In genomic region chr22:50248192-50249084, GRCh38 we compare ENCODE assay signal across 14 cellular contexts. TPM values are rescaled to one million over a fixed set of nuclear protein-coding genes. Genes with fewer than 3 reads are reported as not detected.
A peak's percentile ranks its signal among the peaks of the same experiment; 100 is the strongest.
DNase-seq lines count a peak whose midpoint lies in the region; ATAC-seq, FAIRE-seq and TF ChIP-seq lines count a peak whose summit lies in the region.
"Had no signal": no experiment of that assay in that cellular context is flagged by ENCODE, and none has a peak within 500 bp of the region (broad histone marks: within the 10 kb centered on the region; RNA-seq: fewer than 3 reads in every experiment).

No MANE protein-coding gene starts in this region.

- CTCF ChIA-PET in activated naive CD4-positive, alpha-beta T cell treated with anti-CD3 and anti-CD28 coated beads, Interleukin-2, amount 10 ng/mL, durations not matched to agents 7 days and 5 days (lab: Charles Lee) = no interaction called here
- CTCF ChIA-PET in activated naive CD4-positive, alpha-beta T cell treated with anti-CD3 and anti-CD28 coated beads for 36 hours (lab: Charles Lee) = interaction anchor here (1.1 kb wide), 1 partner anchor 75 kb away, joined by 4 read pairs; no protein-coding TSS in a partner anchor
- CTCF ChIA-PET in GM12878 (lab: Yijun Ruan, JAX) = no interaction called here

- H3K4me3 Mint-ChIP-seq in activated naive CD4-positive, alpha-beta T cell treated with anti-CD3 and anti-CD28 coated beads, Interleukin-2, amount 10 ng/mL, durations not matched to agents 7 days and 5 days = no peak overlapping the region
- no peak overlapping the region for H3K4me3 Mint-ChIP-seq in activated naive CD4-positive, alpha-beta T cell treated with anti-CD3 and anti-CD28 coated beads for 36 hours
- peak overlapping the region in 2 of 4 donors; percentile 60 to 77 for H3K4me3 Mint-ChIP-seq in IgD-negative memory B cell
- H3K4me3 Mint-ChIP-seq in stimulated activated memory B cell treated with anti-CD40 and anti-IgM and Interleukin-4, amounts not matched to agents 10 μg/mL and 1 μg/mL and 100 μg/mL, for 72 hours = no peak overlapping the region

- TF ChIP-seq EP300 in GM12878 (IDR thresholded peaks at IDR 0.05; ENCODE audit: borderline replicate concordance in 1 of 2, control insufficient read depth in 1 of 2, low read depth in 2 of 2, low read length in 2 of 2) = no peak

- SMC1A ChIA-PET in GM12878 (lab: Charles Lee; ENCODE audit: uncharacterized antibody, unreplicated experiment) = no interaction called here

- peaks cover 15% of the 10 kb centered on the region for H3K36me3 Mint-ChIP-seq in activated naive CD4-positive, alpha-beta T cell treated with anti-CD3 and anti-CD28 coated beads, Interleukin-2, amount 10 ng/mL, durations not matched to agents 7 days and 5 days
- H3K36me3 Mint-ChIP-seq in activated naive CD4-positive, alpha-beta T cell treated with anti-CD3 and anti-CD28 coated beads for 36 hours (ENCODE audit: low read depth) = peaks cover 7% of the 10 kb centered on the region
- H3K36me3 Mint-ChIP-seq in IgD-negative memory B cell = peaks cover 2% of the 10 kb centered on the region
- peaks cover 15% of the 10 kb centered on the region for H3K36me3 Mint-ChIP-seq in stimulated activated memory B cell treated with anti-CD40 and anti-IgM and Interleukin-4, amounts not matched to agents 10 μg/mL and 1 μg/mL and 100 μg/mL, for 72 hours

- peak overlapping the region; percentile 75 for H3K27ac Mint-ChIP-seq in activated naive CD4-positive, alpha-beta T cell treated with anti-CD3 and anti-CD28 coated beads, Interleukin-2, amount 10 ng/mL, durations not matched to agents 7 days and 5 days
- H3K27ac Mint-ChIP-seq in activated naive CD4-positive, alpha-beta T cell treated with anti-CD3 and anti-CD28 coated beads for 36 hours = no peak overlapping the region
- H3K27ac Mint-ChIP-seq in IgD-negative memory B cell = peak overlapping the region; percentile 51 to 94 (median 93)
- peak overlapping the region; percentile 68 for H3K27ac Mint-ChIP-seq in stimulated activated memory B cell treated with anti-CD40 and anti-IgM and Interleukin-4, amounts not matched to agents 10 μg/mL and 1 μg/mL and 100 μg/mL, for 72 hours

- no peaks in the 10 kb centered on the region; the same call in none of the 2 replicates for H4K20me1 ChIP-seq in GM12878 (ENCODE audit: control insufficient read depth, insufficient read depth)

- TF ChIP-seq RAD21 in GM12878 (IDR thresholded peaks at IDR 0.05; ENCODE audit: insufficient read depth, low read depth, low read length) = no peak

- no peak overlapping the region for H2AFZ ChIP-seq in GM12878 (ENCODE audit: control insufficient read depth, low read depth, low read length)

- H3K27ac ChIP-seq in GM12878 (ENCODE audit: control insufficient read depth, insufficient read depth) = no peak overlapping the region
- H3K27ac ChIP-seq: colonic mucosa had no signal

- H3K4me2 ChIP-seq in GM12878 (ENCODE audit: control insufficient read depth, insufficient read depth) = peak overlapping the region; percentile 33; the same call in 1 of the 2 replicates

- no peaks in the 10 kb centered on the region for H3K9me3 ChIP-seq in GM12878 (replicated peaks; ENCODE audit: control insufficient read depth, insufficient read depth, low read length)
- H3K9me3 ChIP-seq: colonic mucosa had no signal

- peaks cover 6 to 14% of the 10 kb centered on the region in 2 experiments; a peak in 3 of 4 replicates for H3K36me3 ChIP-seq in GM12878 (ENCODE audit: control insufficient read depth in 2 of 2, insufficient read depth in 2 of 2, low read length in 1 of 2)
- H3K36me3 ChIP-seq: colonic mucosa had no signal

- no peaks in the 10 kb centered on the region for H3K27me3 ChIP-seq in GM12878 (replicated peaks in 1 of 2; ENCODE audit: control insufficient read depth in 2 of 2, insufficient read depth in 2 of 2, low read length in 1 of 2)
- H3K27me3 ChIP-seq: colonic mucosa had no signal

- RAD21 ChIA-PET in GM12878 (lab: Charles Lee; ENCODE audit: unreplicated experiment) = no interaction called here

- BruUV-seq in GM12878 (replicated peaks; lab: Mats Ljungman, UMichigan) = no TSS peak

- 86% methylated on average over 27 of the region's 29 CpGs for WGBS in GM12878 (ENCODE audit: insufficient coverage, insufficient replicate concordance, low lambda C conversion rate, missing lambda C conversion rate)

- POLR2A ChIA-PET in GM12878 (lab: Charles Lee) = no interaction called here

- H3K27me3 Mint-ChIP-seq in activated naive CD4-positive, alpha-beta T cell treated with anti-CD3 and anti-CD28 coated beads, Interleukin-2, amount 10 ng/mL, durations not matched to agents 7 days and 5 days = no peaks in the 10 kb centered on the region
- no peaks in the 10 kb centered on the region for H3K27me3 Mint-ChIP-seq in activated naive CD4-positive, alpha-beta T cell treated with anti-CD3 and anti-CD28 coated beads for 36 hours (ENCODE audit: low read depth)
- H3K27me3 Mint-ChIP-seq in IgD-negative memory B cell = no peaks in the 10 kb centered on the region
- no peaks in the 10 kb centered on the region for H3K27me3 Mint-ChIP-seq in stimulated activated memory B cell treated with anti-CD40 and anti-IgM and Interleukin-4, amounts not matched to agents 10 μg/mL and 1 μg/mL and 100 μg/mL, for 72 hours

- TF ChIP-seq POLR2A in GM12878 (IDR thresholded peaks at IDR 0.05; ENCODE audit: low read depth, low read length) = no peak; the same call in 1 of the 2 replicates

- H3K9me3 Mint-ChIP-seq in activated naive CD4-positive, alpha-beta T cell treated with anti-CD3 and anti-CD28 coated beads, Interleukin-2, amount 10 ng/mL, durations not matched to agents 7 days and 5 days = no peaks in the 10 kb centered on the region
- H3K9me3 Mint-ChIP-seq in activated naive CD4-positive, alpha-beta T cell treated with anti-CD3 and anti-CD28 coated beads for 36 hours = no peaks in the 10 kb centered on the region
- no peaks in the 10 kb centered on the region for H3K9me3 Mint-ChIP-seq in IgD-negative memory B cell
- no peaks in the 10 kb centered on the region for H3K9me3 Mint-ChIP-seq in stimulated activated memory B cell treated with anti-CD40 and anti-IgM and Interleukin-4, amounts not matched to agents 10 μg/mL and 1 μg/mL and 100 μg/mL, for 72 hours

- no peak overlapping the region for H3K9ac ChIP-seq in GM12878 (ENCODE audit: control insufficient read depth, insufficient read depth, low read length)

- ATAC-seq in GM12878 (no peak), GM18868 (IDR thresholded peaks at IDR 0.05; ENCODE audit: unreplicated experiment) (no peak)
- ATAC-seq in stimulated activated memory B cell treated with anti-CD40 and anti-IgM and Interleukin-4, amounts not matched to agents 10 μg/mL and 1 μg/mL and 100 μg/mL, for 72 hours = no peak
- ATAC-seq: esophagus mucosa had no signal

- H3K4me3 ChIP-seq in GM12878 = no peak overlapping the region
- H3K4me3 ChIP-seq: colonic mucosa had no signal

- H3K4me1 ChIP-seq in GM12878 (ENCODE audit: control insufficient read depth, insufficient read depth, low read length) = peaks cover 32% of the 10 kb centered on the region

- no peak for TF ChIP-seq CTCF in GM12878 (IDR thresholded peaks at IDR 0.05 in 2 of 3, conservative IDR thresholded peaks at IDR 0.05 in 1 of 3; ENCODE audit: control insufficient read depth in 2 of 3, extremely low read depth in 1 of 3, insufficient read depth in 1 of 3, low read depth in 3 of 3, low read length in 3 of 3)

- H3K79me2 ChIP-seq in GM12878 (ENCODE audit: control insufficient read depth, insufficient read depth, low read length) = peaks cover 38% of the 10 kb centered on the region

- no peak for FAIRE-seq in GM12878 (lab: Jason Lieb, UNC)

- intact Hi-C loops in activated naive CD4-positive, alpha-beta T cell treated with anti-CD3 and anti-CD28 coated beads for 36 hours (cut with micrococcal nuclease) = loop anchor here (10.0 kb wide), 1 partner anchor 226 kb away; the partner anchor contains the start of gene SBF1
- intact Hi-C loops in GM12878 (cut with micrococcal nuclease; ENCODE audit: unreplicated experiment) = loop anchor here (10.0 kb wide), 1 partner anchor 226 kb away; the partner anchor contains the start of gene SBF1

- peaks cover 42% of the 10 kb centered on the region for H3K4me1 Mint-ChIP-seq in activated naive CD4-positive, alpha-beta T cell treated with anti-CD3 and anti-CD28 coated beads, Interleukin-2, amount 10 ng/mL, durations not matched to agents 7 days and 5 days
- peaks cover 28% of the 10 kb centered on the region for H3K4me1 Mint-ChIP-seq in activated naive CD4-positive, alpha-beta T cell treated with anti-CD3 and anti-CD28 coated beads for 36 hours (ENCODE audit: low read depth)
- H3K4me1 Mint-ChIP-seq in IgD-negative memory B cell = peaks cover 19 to 25% (median 22%) of the 10 kb centered on the region in 3 donors
- peaks cover 46% of the 10 kb centered on the region for H3K4me1 Mint-ChIP-seq in stimulated activated memory B cell treated with anti-CD40 and anti-IgM and Interleukin-4, amounts not matched to agents 10 μg/mL and 1 μg/mL and 100 μg/mL, for 72 hours

- no peak for DNase-seq in activated naive CD4-positive, alpha-beta T cell treated with anti-CD3 and anti-CD28 coated beads, Interleukin-2, amount 10 ng/mL, durations not matched to agents 7 days and 5 days
- DNase-seq in activated naive CD4-positive, alpha-beta T cell treated with anti-CD3 and anti-CD28 coated beads for 36 hours = no peak
- no peak for DNase-seq in GM12878 (ENCODE audit: low read depth, low spot score)
- DNase-seq in superior temporal gyrus (ENCODE audit: extremely low spot score) = no peak
- no peak for DNase-seq in GF-D8 (lab: John Stamatoyannopoulos, UW)
- DNase-seq: Kasumi-1, midbrain, NCI-H1694, NCI-H524 treated with DMSO at 0.1 percent for 48 hours had no signal

- in situ Hi-C loops in GM12878 (cut with MboI) = no loop called here

RNA-seq across cellular contexts. Expression of gene HDAC10, which starts 2.6 kb away (rescaled TPM):
- total RNA-seq in activated naive CD4-positive, alpha-beta T cell treated with anti-CD3 and anti-CD28 coated beads for 36 hours = 10 to 100 TPM; 35.4 to 38.0 TPM
- polyA plus RNA-seq in IgD-negative memory B cell (8.6 TPM), GM12878 (2011; rRNA removed) (4.4 and 7.9 TPM in 2 replicates), GM12878 (2014; fragmentation: Illumina TruSeq; extraction: Trizol) (1.2 and 4.3 TPM in 2 replicates), GM12878 (2014; fragmentation: Nextera tagmentation; extraction: Ambion mirVana) (under 1 TPM; 0.26 to 0.51 TPM), GM12878 (2014; rRNA removed) (42.3 and 51.7 TPM in 2 replicates), GM12878 (2016; fragmentation: Nextera tagmentation; extraction: Ambion mirVana) (1 to 10 TPM; 4.5 to 5.0 TPM)
- total RNA-seq in GM12878 (2013; cell fraction: nucleolus; rRNA removed) = 111 and 138 TPM in 2 replicates
- total RNA-seq in GM12878 (2014; rRNA removed) (13.8 and 20.5 TPM in 2 replicates), GM12878 (2014; rRNA removed; fragmentation: Illumina TruSeq; extraction: Trizol) (3.9 and 5.1 TPM in 2 replicates), GM12878 (2021) (42.4 and 48.6 TPM in 2 replicates)
- polyA plus RNA-seq in GM12878 (2011; ENCODE audit: low read depth) = 19.5 TPM
- 6.1 and 11.1 TPM in 2 replicates for polyA plus RNA-seq in GM12878 (2011; cell fraction: cytosol; rRNA removed)
- polyA plus RNA-seq in GM12878 (2011; cell fraction: nucleus; rRNA removed) = 298 and 323 TPM in 2 replicates
- polyA plus RNA-seq in GM12878 (2012) = 62.3 and 69.8 TPM in 2 replicates
- polyA minus RNA-seq in GM12878 (2011; rRNA and poly(A)+ RNA removed) = 9.3 and 15.4 TPM in 2 replicates
- 11.4 and 11.5 TPM in 2 replicates for polyA minus RNA-seq in GM12878 (2011; cell fraction: cytosol; rRNA and poly(A)+ RNA removed)
- polyA minus RNA-seq in GM12878 (2011; cell fraction: nucleus; rRNA and poly(A)+ RNA removed) = 51.5 and 73.5 TPM in 2 replicates

RNA-seq across cellular contexts. Expression of gene TUBGCP6, which starts 3.6 kb away (rescaled TPM):
- total RNA-seq in activated naive CD4-positive, alpha-beta T cell treated with anti-CD3 and anti-CD28 coated beads for 36 hours = 10 to 100 TPM; 44.5 to 47.8 TPM
- 17.0 TPM for polyA plus RNA-seq in IgD-negative memory B cell
- 117 and 138 TPM in 2 replicates for total RNA-seq in GM12878 (2013; cell fraction: nucleolus; rRNA removed)
- 29.8 and 31.1 TPM in 2 replicates for total RNA-seq in GM12878 (2014; rRNA removed)
- total RNA-seq in GM12878 (2014; rRNA removed; fragmentation: Illumina TruSeq; extraction: Trizol) = 9.7 and 10.4 TPM in 2 replicates
- 33.3 and 41.4 TPM in 2 replicates for total RNA-seq in GM12878 (2021)
- 14.9 TPM for polyA plus RNA-seq in GM12878 (2011; ENCODE audit: low read depth)
- polyA plus RNA-seq in GM12878 (2011; rRNA removed) = 7.7 and 16.1 TPM in 2 replicates
- polyA plus RNA-seq in GM12878 (2011; cell fraction: cytosol; rRNA removed) = 16.2 and 26.4 TPM in 2 replicates
- polyA plus RNA-seq in GM12878 (2011; cell fraction: nucleus; rRNA removed) = 370 and 394 TPM in 2 replicates
- 31.4 and 32.3 TPM in 2 replicates for polyA plus RNA-seq in GM12878 (2012)
- polyA plus RNA-seq in GM12878 (2014; fragmentation: Illumina TruSeq; extraction: Trizol) = 5.7 and 9.6 TPM in 2 replicates
- polyA plus RNA-seq in GM12878 (2014; fragmentation: Nextera tagmentation; extraction: Ambion mirVana) = 1 to 10 TPM in 1 of 2 experiments, under 1 TPM in 1; 0.74 to 2.0 TPM
- polyA plus RNA-seq in GM12878 (2014; rRNA removed) = 35.5 and 42.2 TPM in 2 replicates
- 10 to 100 TPM; 22.8 to 23.0 TPM for polyA plus RNA-seq in GM12878 (2016; fragmentation: Nextera tagmentation; extraction: Ambion mirVana)
- polyA minus RNA-seq in GM12878 (2011; rRNA and poly(A)+ RNA removed) = 13.4 and 15.0 TPM in 2 replicates
- polyA minus RNA-seq in GM12878 (2011; cell fraction: cytosol; rRNA and poly(A)+ RNA removed) = 10.2 and 10.4 TPM in 2 replicates
- 32.4 and 44.1 TPM in 2 replicates for polyA minus RNA-seq in GM12878 (2011; cell fraction: nucleus; rRNA and poly(A)+ RNA removed)

RNA-seq across cellular contexts. Expression of gene MAPK12, which starts 13.0 kb away (rescaled TPM):
- 10 to 100 TPM; 12.3 to 12.4 TPM for total RNA-seq in activated naive CD4-positive, alpha-beta T cell treated with anti-CD3 and anti-CD28 coated beads for 36 hours
- polyA plus RNA-seq in IgD-negative memory B cell (0.94 TPM), GM12878 (2011; rRNA removed) (7.5 and 16.1 TPM in 2 replicates), GM12878 (2014; fragmentation: Illumina TruSeq; extraction: Trizol) (3.6 and 16.1 TPM in 2 replicates), GM12878 (2014; fragmentation: Nextera tagmentation; extraction: Ambion mirVana) (1 to 10 TPM; 1.1 to 3.8 TPM), GM12878 (2014; rRNA removed) (32.0 and 33.2 TPM in 2 replicates), GM12878 (2016; fragmentation: Nextera tagmentation; extraction: Ambion mirVana) (10 to 100 TPM in 1 of 2 experiments, 1 to 10 TPM in 1; 9.5 to 17.1 TPM)
- total RNA-seq in GM12878 (2013; cell fraction: nucleolus; rRNA removed) = 54.9 and 65.7 TPM in 2 replicates
- total RNA-seq in GM12878 (2014; rRNA removed) (22.8 and 23.0 TPM in 2 replicates), GM12878 (2014; rRNA removed; fragmentation: Illumina TruSeq; extraction: Trizol) (14.5 and 16.5 TPM in 2 replicates), GM12878 (2021) (34.0 and 38.9 TPM in 2 replicates)
- polyA plus RNA-seq in GM12878 (2011; ENCODE audit: low read depth) = 6.8 TPM
- 22.6 and 27.5 TPM in 2 replicates for polyA plus RNA-seq in GM12878 (2011; cell fraction: cytosol; rRNA removed)
- 130 and 145 TPM in 2 replicates for polyA plus RNA-seq in GM12878 (2011; cell fraction: nucleus; rRNA removed)
- polyA plus RNA-seq in GM12878 (2012) = 15.0 and 21.3 TPM in 2 replicates
- 12.6 and 18.3 TPM in 2 replicates for polyA minus RNA-seq in GM12878 (2011; rRNA and poly(A)+ RNA removed)
- polyA minus RNA-seq in GM12878 (2011; cell fraction: cytosol; rRNA and poly(A)+ RNA removed) = 7.8 and 10.4 TPM in 2 replicates
- polyA minus RNA-seq in GM12878 (2011; cell fraction: nucleus; rRNA and poly(A)+ RNA removed) = 25.1 and 35.3 TPM in 2 replicates

RNA-seq across cellular contexts. Expression of gene MAPK11, which starts 21.7 kb away (rescaled TPM):
- total RNA-seq in activated naive CD4-positive, alpha-beta T cell treated with anti-CD3 and anti-CD28 coated beads for 36 hours = 10 to 100 TPM; 17.5 to 17.9 TPM
- 0.59 TPM for polyA plus RNA-seq in IgD-negative memory B cell
- total RNA-seq in GM12878 (2013; cell fraction: nucleolus; rRNA removed) = 5.1 and 5.8 TPM in 2 replicates
- 9.4 and 10.0 TPM in 2 replicates for total RNA-seq in GM12878 (2014; rRNA removed)
- 3.8 and 4.0 TPM in 2 replicates for total RNA-seq in GM12878 (2014; rRNA removed; fragmentation: Illumina TruSeq; extraction: Trizol)
- 10.8 and 12.8 TPM in 2 replicates for total RNA-seq in GM12878 (2021)
- 2.6 TPM for polyA plus RNA-seq in GM12878 (2011; ENCODE audit: low read depth)
- 2.5 and 6.2 TPM in 2 replicates for polyA plus RNA-seq in GM12878 (2011; rRNA removed)
- polyA plus RNA-seq in GM12878 (2011; cell fraction: cytosol; rRNA removed) = 5.7 and 9.1 TPM in 2 replicates
- polyA plus RNA-seq in GM12878 (2011; cell fraction: nucleus; rRNA removed) = 33.9 and 40.9 TPM in 2 replicates
- 6.6 and 7.4 TPM in 2 replicates for polyA plus RNA-seq in GM12878 (2012)
- polyA plus RNA-seq in GM12878 (2014; fragmentation: Illumina TruSeq; extraction: Trizol) = 1.4 and 3.7 TPM in 2 replicates
- polyA plus RNA-seq in GM12878 (2014; fragmentation: Nextera tagmentation; extraction: Ambion mirVana) = under 1 TPM; 0.05 to 0.16 TPM
- polyA plus RNA-seq in GM12878 (2014; rRNA removed) = 11.6 and 14.0 TPM in 2 replicates
- polyA plus RNA-seq in GM12878 (2016; fragmentation: Nextera tagmentation; extraction: Ambion mirVana) = under 1 TPM; 0.44 to 0.58 TPM
- polyA minus RNA-seq in GM12878 (2011; rRNA and poly(A)+ RNA removed) = 3.4 and 6.0 TPM in 2 replicates
- 2.1 and 3.0 TPM in 2 replicates for polyA minus RNA-seq in GM12878 (2011; cell fraction: cytosol; rRNA and poly(A)+ RNA removed)
- polyA minus RNA-seq in GM12878 (2011; cell fraction: nucleus; rRNA and poly(A)+ RNA removed) = 2.9 and 3.2 TPM in 2 replicates

RNA-seq across cellular contexts. Expression of gene SELENOO, which starts 47.6 kb away (rescaled TPM):
- total RNA-seq in activated naive CD4-positive, alpha-beta T cell treated with anti-CD3 and anti-CD28 coated beads for 36 hours = 10 to 100 TPM; 16.5 to 16.7 TPM
- polyA plus RNA-seq in IgD-negative memory B cell (2.3 TPM), GM12878 (2011; rRNA removed) (3.2 and 7.6 TPM in 2 replicates), GM12878 (2014; fragmentation: Illumina TruSeq; extraction: Trizol) (0.16 and 2.4 TPM in 2 replicates), GM12878 (2014; fragmentation: Nextera tagmentation; extraction: Ambion mirVana) (1 to 10 TPM in 1 of 2 experiments, under 1 TPM in 1; 0.42 to 1.4 TPM), GM12878 (2014; rRNA removed) (20.3 and 28.2 TPM in 2 replicates), GM12878 (2016; fragmentation: Nextera tagmentation; extraction: Ambion mirVana) (1 to 10 TPM; 2.1 to 2.3 TPM)
- 8.6 and 12.9 TPM in 2 replicates for total RNA-seq in GM12878 (2013; cell fraction: nucleolus; rRNA removed)
- total RNA-seq in GM12878 (2014; rRNA removed) (19.8 and 23.3 TPM in 2 replicates), GM12878 (2014; rRNA removed; fragmentation: Illumina TruSeq; extraction: Trizol) (4.1 and 4.3 TPM in 2 replicates), GM12878 (2021) (18.1 and 21.7 TPM in 2 replicates)
- 4.5 TPM for polyA plus RNA-seq in GM12878 (2011; ENCODE audit: low read depth)
- 13.6 and 22.1 TPM in 2 replicates for polyA plus RNA-seq in GM12878 (2011; cell fraction: cytosol; rRNA removed)
- polyA plus RNA-seq in GM12878 (2011; cell fraction: nucleus; rRNA removed) = 54.5 and 73.7 TPM in 2 replicates
- polyA plus RNA-seq in GM12878 (2012) = 15.2 and 16.0 TPM in 2 replicates
- polyA minus RNA-seq in GM12878 (2011; rRNA and poly(A)+ RNA removed) = 5.2 and 11.2 TPM in 2 replicates
- polyA minus RNA-seq in GM12878 (2011; cell fraction: cytosol; rRNA and poly(A)+ RNA removed) = 3.5 and 3.7 TPM in 2 replicates
- 5.3 and 7.7 TPM in 2 replicates for polyA minus RNA-seq in GM12878 (2011; cell fraction: nucleus; rRNA and poly(A)+ RNA removed)
